In genomic region chr7:131538071-131538790, GRCh38 we compare ENCODE assay signal across 13 cellular contexts. TPM values are rescaled to one million over a fixed set of nuclear protein-coding genes. Genes with fewer than 3 reads are reported as not detected.
DNase-seq lines count a peak whose midpoint lies in the region; ATAC-seq, FAIRE-seq and TF ChIP-seq lines count a peak whose summit lies in the region.
"Had no signal": no experiment of that assay in that cellular context is flagged by ENCODE, and none has a peak within 500 bp of the region (broad histone marks: within the 10 kb centered on the region; RNA-seq: fewer than 3 reads in every experiment).

No MANE protein-coding gene starts in this region.

- H3K27ac Mint-ChIP-seq in osteocyte (ENCODE audit: unreplicated experiment): peak overlapping the region; percentile 84

- no peaks in the 10 kb centered on the region for H3K36me3 ChIP-seq in SJSA1

- H3K4me3 ChIP-seq in SJSA1: no peak overlapping the region

- peak overlapping the region; percentile 96 for H3K27ac ChIP-seq in SJSA1
- H3K27ac ChIP-seq: C4-2B, parathyroid adenoma had no signal

- H3K27me3 Mint-ChIP-seq in osteocyte (ENCODE audit: unreplicated experiment): no peaks in the 10 kb centered on the region

- no peaks in the 10 kb centered on the region for H3K9me3 ChIP-seq in SJSA1 (replicated peaks)

- H3K36me3 Mint-ChIP-seq in osteocyte (ENCODE audit: unreplicated experiment): peaks cover 1% of the 10 kb centered on the region

- no peak for FAIRE-seq in frontal cortex (lab: Jason Lieb, UNC)

- no peaks in the 10 kb centered on the region for H3K27me3 ChIP-seq in SJSA1 (replicated peaks)

- ATAC-seq in Right ventricle myocardium superior (ENCODE audit: poor library complexity) (peak; percentile 7), HG03159 (IDR thresholded peaks at IDR 0.05; ENCODE audit: unreplicated experiment) (no peak)
- ATAC-seq: activated CD4-positive, CD25-positive, alpha-beta regulatory T cell treated with anti-CD3 and anti-CD28 coated beads, Interleukin-2, amount 50 U/mL, for 24 hours had no signal

- intact Hi-C loops in Right ventricle myocardium superior (cut with DNase I): no loop called here

- DNase-seq in Daoy (ENCODE audit: low read depth): peak; percentile 93
- DNase-seq in SJSA1 (ENCODE audit: low read depth in 1 of 2, low spot score in 2 of 2): peak; percentile 79 to 86
- no peak for DNase-seq in Right ventricle myocardium superior
- DNase-seq in osteocyte (ENCODE audit: extremely low spot score, unreplicated experiment): no peak
- DNase-seq in NCI-H187 (lab: John Stamatoyannopoulos, UW): no peak
- no peak for DNase-seq in activated CD4-positive, alpha-beta T cell treated with anti-CD3 and anti-CD28 coated beads for 48 hours
- no peak for DNase-seq in frontal cortex (ENCODE audit: low spot score in 2 of 2)
- DNase-seq: foreskin melanocyte, KBM-7 had no signal

- no peak overlapping the region for H3K4me3 Mint-ChIP-seq in osteocyte (ENCODE audit: unreplicated experiment)

- no peaks in the 10 kb centered on the region for H3K9me3 Mint-ChIP-seq in osteocyte (ENCODE audit: unreplicated experiment)

- H3K4me1 ChIP-seq in SJSA1 (replicated peaks): peaks cover 38% of the 10 kb centered on the region
- H3K4me1 ChIP-seq: parathyroid adenoma had no signal

- H3K4me1 Mint-ChIP-seq in osteocyte (ENCODE audit: unreplicated experiment): peaks cover 53% of the 10 kb centered on the region

- no peak for TF ChIP-seq CTCF in osteocyte (IDR thresholded peaks at IDR 0.05)

RNA-seq across cellular contexts. Expression of gene PODXL, which starts 18.2 kb away (rescaled TPM):
- 27.1 and 27.8 TPM in 2 replicates for total RNA-seq in Daoy (2014; rRNA removed; shearing (Covaris generic))
- total RNA-seq in SJSA1 (2014; rRNA removed; shearing (Covaris generic)): 5.1 and 5.5 TPM in 2 replicates
- total RNA-seq in Right ventricle myocardium superior: 57.1 TPM
- total RNA-seq in osteocyte: 21.2 and 23.9 TPM in 2 replicates
- 9.4 TPM for total RNA-seq in frontal cortex

Comparison
In these comparisons a context has a peak if more than half of its experiments do, and no peak if none do; other contexts are left out.
1. DNase-seq: peak in Daoy (single experiment) and SJSA1 (2 of 2); none in Right ventricle myocardium superior (single experiment), osteocyte (single experiment), NCI-H187 (0 of 2), activated CD4-positive, alpha-beta T cell treated with anti-CD3 and anti-CD28 coated beads for 48 hours (single experiment) and frontal cortex (0 of 2).